17 cellular contexts compared by ENCODE assay signal in the genomic region with DNA sequence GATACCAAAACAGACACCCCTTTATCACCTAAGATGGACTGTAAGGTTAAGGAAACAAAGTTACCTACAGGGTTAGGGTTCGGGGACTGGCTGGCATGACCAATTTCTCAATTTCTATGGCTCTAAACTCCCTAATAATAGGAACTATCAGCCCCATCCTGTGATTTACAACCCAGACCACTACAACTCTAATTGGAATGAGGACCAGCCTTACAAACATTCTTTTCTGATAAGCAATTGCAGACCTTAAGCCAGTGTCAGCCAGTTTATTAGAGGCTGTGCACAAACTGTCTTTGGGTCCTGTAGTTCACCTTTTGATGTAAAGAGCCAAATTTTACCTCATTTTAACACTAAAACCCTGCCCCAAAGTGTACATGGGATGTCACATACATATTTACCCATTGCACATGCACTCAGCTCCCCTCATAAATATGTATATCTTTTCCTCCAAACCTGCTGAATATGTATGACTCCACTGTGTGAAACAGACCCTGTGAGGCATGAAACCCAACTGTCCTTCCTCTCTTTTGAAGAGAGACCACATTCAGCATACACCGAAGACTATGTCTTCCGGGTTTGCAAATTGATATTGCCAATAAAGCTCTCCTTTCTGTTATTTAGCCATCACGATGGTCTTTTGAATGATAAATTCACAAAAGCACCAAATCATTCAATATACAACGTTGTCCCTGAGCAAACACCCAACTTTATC. TPM values are rescaled to one million over a fixed set of nuclear protein-coding genes. Genes with fewer than 3 reads are reported as not detected.
A peak's percentile ranks its signal among the peaks of the same experiment; 100 is the strongest.
DNase-seq lines count a peak whose midpoint lies in the region; ATAC-seq and TF ChIP-seq lines count a peak whose summit lies in the region.
"Had no signal": no experiment of that assay in that cellular context is flagged by ENCODE, and none has a peak within 500 bp of the region (broad histone marks: within the 10 kb centered on the region; RNA-seq: fewer than 3 reads in every experiment).

No MANE protein-coding gene starts in this region.

- no peaks in the 10 kb centered on the region for H3K79me2 ChIP-seq in GM23248 (ENCODE audit: insufficient read depth)

- H3K9me3 Mint-ChIP-seq in naive B cell, result peaks cover 0 to 2% (median 0%) of the 10 kb centered on the region in 7 donors
- no peaks in the 10 kb centered on the region for H3K9me3 Mint-ChIP-seq in activated T-cell treated with anti-CD3 and anti-CD28 coated beads, Interleukin-2, amount 50 U/mL, for 24 hours
- H3K9me3 Mint-ChIP-seq: activated T-helper 2 cell treated with anti-CD3 and anti-CD28 coated beads, Interferon-gamma antibody, Interleukin-2, Interleukin-4, amounts not matched to agents 10 μg/mL and 5 μg/mL and 100 μg/mL, durations not matched to agents 14 hours and 24 hours and 36 hours; T-helper 2 cell treated with Interferon-gamma antibody and Interleukin-4, amounts not matched to agents 5 μg/mL and 100 μg/mL, for 36 hours had no signal

- H3K27me3 ChIP-seq in GM23248 (replicated peaks; ENCODE audit: insufficient read depth) (no peaks in the 10 kb centered on the region), IMR-90 (ENCODE audit: control insufficient read depth, insufficient read depth, low read length) (no peaks in the 10 kb centered on the region)
- H3K27me3 ChIP-seq: dorsolateral prefrontal cortex, neutrophil, stomach had no signal

- H3K4me1 ChIP-seq in GM23248 (ENCODE audit: insufficient read depth), result peaks cover 9% of the 10 kb centered on the region; the same call in 1 of the 2 replicates
- no peaks in the 10 kb centered on the region for H3K4me1 ChIP-seq in IMR-90 (ENCODE audit: control insufficient read depth, insufficient read depth, low read length)
- H3K4me1 ChIP-seq: lower lobe of right lung, stomach had no signal

- no peaks in the 10 kb centered on the region for H3K79me1 ChIP-seq in IMR-90 (ENCODE audit: low read depth in 1 of 2, low read length in 2 of 2)

- H3K14ac ChIP-seq in IMR-90 (replicated peaks; ENCODE audit: low read depth, low read length), result no peak overlapping the region

- H2BK15ac ChIP-seq in IMR-90 (ENCODE audit: low read depth, low read length), result no peak overlapping the region

- H3K9me2 ChIP-seq in GM23248 (ENCODE audit: insufficient read depth), result no peaks in the 10 kb centered on the region

- H3K36me3 ChIP-seq in GM23248 (ENCODE audit: low read depth) (no peaks in the 10 kb centered on the region), IMR-90 (ENCODE audit: control insufficient read depth, insufficient read depth, low read length) (no peaks in the 10 kb centered on the region)
- H3K36me3 ChIP-seq: lower lobe of right lung, neutrophil, stomach had no signal

- H3K36me3 Mint-ChIP-seq in naive B cell, result no peaks in the 10 kb centered on the region
- no peaks in the 10 kb centered on the region for H3K36me3 Mint-ChIP-seq in activated T-cell treated with anti-CD3 and anti-CD28 coated beads, Interleukin-2, amount 50 U/mL, for 24 hours (ENCODE audit: low read depth)

- H2BK120ac ChIP-seq in IMR-90 (ENCODE audit: low read depth, low read length), result no peak overlapping the region

- no peak overlapping the region for H2AK9ac ChIP-seq in IMR-90 (replicated peaks; ENCODE audit: low read depth, low read length, poor library complexity)

- H2BK20ac ChIP-seq in IMR-90 (ENCODE audit: low read depth, low read length), result no peak overlapping the region

- ATAC-seq in GM18858 (IDR thresholded peaks at IDR 0.05; ENCODE audit: unreplicated experiment) (peak; percentile 69), IMR-90 (ENCODE audit: low read depth) (0 out of 2 replicates have a peak, but pooled peaks have one; percentile 37), naive B cell (ENCODE audit: low read depth in 2 of 2) (peak; percentile 55 to 67), GM19324 (IDR thresholded peaks at IDR 0.05; ENCODE audit: low FRiP score, unreplicated experiment) (no peak), omental fat pad (ENCODE audit: low FRiP score) (no peak)

- TF ChIP-seq CTCF in IMR-90 (conservative IDR thresholded peaks at IDR 0.05; ENCODE audit: low read depth, low read length) (no peak), omental fat pad (IDR thresholded peaks at IDR 0.05) (no peak)

- POLR2A ChIA-PET in IMR-90 (lab: Charles Lee; ENCODE audit: unreplicated experiment), result no interaction called here

- peak; percentile 17 for DNase-seq in GM23248
- no peak for DNase-seq in IMR-90
- DNase-seq in naive B cell, result no peak
- no peak for DNase-seq in activated T-cell treated with anti-CD3 and anti-CD28 coated beads, Interleukin-2, amount 50 U/mL, for 24 hours
- DNase-seq in omental fat pad (ENCODE audit: low spot score), result no peak
- DNase-seq in activated CD4-positive, CD25-positive, alpha-beta regulatory T cell (lab: John Stamatoyannopoulos, UW), result no peak
- DNase-seq: activated CD4-positive, alpha-beta T cell treated with anti-CD3 and anti-CD28 coated beads, Interleukin-2, amount 50 U/mL, for 48 hours; lower lobe of right lung; NCI-H524; RPMI8226; stomach had no signal

- no peak overlapping the region for H3K27ac Mint-ChIP-seq in naive B cell
- no peak overlapping the region for H3K27ac Mint-ChIP-seq in activated T-cell treated with anti-CD3 and anti-CD28 coated beads, Interleukin-2, amount 50 U/mL, for 24 hours
- H3K27ac Mint-ChIP-seq: activated T-helper 2 cell treated with anti-CD3 and anti-CD28 coated beads, Interferon-gamma antibody, Interleukin-2, Interleukin-4, amounts not matched to agents 10 μg/mL and 5 μg/mL and 100 μg/mL, durations not matched to agents 14 hours and 24 hours and 36 hours; T-helper 2 cell treated with Interferon-gamma antibody and Interleukin-4, amounts not matched to agents 5 μg/mL and 100 μg/mL, for 36 hours had no signal

- H3K4me3 ChIP-seq in GM23248 (no peak overlapping the region), IMR-90 (ENCODE audit: insufficient read depth, low read depth, low read length) (no peak overlapping the region)
- H3K4me3 ChIP-seq: dorsolateral prefrontal cortex, lower lobe of right lung, stomach had no signal

- no peak overlapping the region for H2AK5ac ChIP-seq in IMR-90 (ENCODE audit: low read depth, low read length)

- H3K9me3 ChIP-seq in GM23248 (ENCODE audit: low read depth) (no peaks in the 10 kb centered on the region), IMR-90 (ENCODE audit: control insufficient read depth, insufficient read depth, low read length) (no peaks in the 10 kb centered on the region)
- H3K9me3 ChIP-seq: lower lobe of right lung, neutrophil, stomach had no signal

- H4K20me1 ChIP-seq in GM23248 (ENCODE audit: insufficient read depth), result no peaks in the 10 kb centered on the region
- no peaks in the 10 kb centered on the region for H4K20me1 ChIP-seq in IMR-90 (ENCODE audit: insufficient read depth, low read length)

- H3K27me3 Mint-ChIP-seq in naive B cell, result peaks cover 16 to 27% (median 18%) of the 10 kb centered on the region in 3 donors
- peaks cover 3% of the 10 kb centered on the region for H3K27me3 Mint-ChIP-seq in activated T-cell treated with anti-CD3 and anti-CD28 coated beads, Interleukin-2, amount 50 U/mL, for 24 hours

- H3K9me1 ChIP-seq in IMR-90 (ENCODE audit: insufficient read depth, low read length), result no peaks in the 10 kb centered on the region; the same call in 1 of the 2 replicates

- H3K27ac ChIP-seq in GM23248 (no peak overlapping the region), IMR-90 (ENCODE audit: insufficient read depth, low read length) (no peak overlapping the region)
- H3K27ac ChIP-seq: lower lobe of right lung, neutrophil, stomach had no signal

- H3K4me1 Mint-ChIP-seq in naive B cell, result peaks cover 5 to 7% (median 6%) of the 10 kb centered on the region in 3 donors
- H3K4me1 Mint-ChIP-seq in activated T-cell treated with anti-CD3 and anti-CD28 coated beads, Interleukin-2, amount 50 U/mL, for 24 hours (ENCODE audit: low read depth), result no peaks in the 10 kb centered on the region

- H2AFZ ChIP-seq in GM23248 (no peak overlapping the region), IMR-90 (replicated peaks; ENCODE audit: low read length, poor library complexity) (no peak overlapping the region)

- no peaks in the 10 kb centered on the region for H3F3A ChIP-seq in GM23248 (ENCODE audit: insufficient read depth)

- no peak overlapping the region for H3K9ac ChIP-seq in GM23248
- no peak overlapping the region for H3K9ac ChIP-seq in IMR-90 (ENCODE audit: low read depth, low read length)

- H3K23ac ChIP-seq in IMR-90 (ENCODE audit: low read depth, low read length), result no peak overlapping the region

- no peak overlapping the region for H4K8ac ChIP-seq in IMR-90 (ENCODE audit: low read depth in 2 of 2, low read length in 2 of 2)

- no peak overlapping the region for H3K18ac ChIP-seq in IMR-90 (ENCODE audit: low read depth, low read length)

- no peak for TF ChIP-seq RAD21 in IMR-90 (IDR thresholded peaks at IDR 0.05; ENCODE audit: low read length)

- CTCF ChIA-PET in IMR-90 (lab: Yijun Ruan, JAX), result no interaction called here

- H3K4me3 Mint-ChIP-seq in naive B cell, result peak overlapping the region in 1 of 8 donors; percentile 25
- no peak overlapping the region for H3K4me3 Mint-ChIP-seq in activated T-cell treated with anti-CD3 and anti-CD28 coated beads, Interleukin-2, amount 50 U/mL, for 24 hours
- H3K4me3 Mint-ChIP-seq: T-helper 2 cell treated with Interferon-gamma antibody and Interleukin-4, amounts not matched to agents 5 μg/mL and 100 μg/mL, for 36 hours had no signal

- no peak overlapping the region for H2BK5ac ChIP-seq in IMR-90 (ENCODE audit: low read depth, low read length, poor library complexity, severe bottlenecking)

- H3K4me2 ChIP-seq in GM23248 (ENCODE audit: unreplicated experiment), result no peak overlapping the region
- no peak overlapping the region for H3K4me2 ChIP-seq in IMR-90 (ENCODE audit: low read depth, low read length)

- H4K91ac ChIP-seq in IMR-90 (ENCODE audit: insufficient read depth, low read depth, low read length), result no peak overlapping the region

- dilution Hi-C loops in IMR-90 (cut with HindIII; ENCODE audit: low sequenced_read_pairs, unreplicated experiment), result no loop called here

- TF ChIP-seq POLR2A in IMR-90 (IDR thresholded peaks at IDR 0.05; ENCODE audit: low read depth, low read length), result no peak

- in situ Hi-C loops in GM23248 (cut with MboI), result no loop called here
- in situ Hi-C loops in IMR-90 (cut with MboI; ENCODE audit: low sequenced_read_pairs), result loop anchor here (25.0 kb wide), 1 partner anchor 566 kb away; a partner anchor contains a TSS

- 77 to 78% methylated on average over 5 of the region's 5 CpGs for WGBS in GM23248 (ENCODE audit: low coverage in 1 of 2, low lambda C conversion rate in 2 of 2, missing lambda C conversion rate in 2 of 2), 2 experiments
- no CpG with 5 or more reads among the region's 5 CpGs for WGBS in IMR-90 (ENCODE audit: extremely low coverage in 2 of 2, insufficient read length in 1 of 2), 2 experiments

- intact Hi-C loops in IMR-90 (cut with micrococcal nuclease), result no loop called here

- no peak overlapping the region for H4K5ac ChIP-seq in IMR-90 (ENCODE audit: low read depth, low read length)

- no TSS peak for BruUV-seq in IMR-90 (replicated peaks; lab: Mats Ljungman, UMichigan)

- H3K56ac ChIP-seq in IMR-90 (ENCODE audit: extremely low read depth, insufficient read depth, low read length), result no peak overlapping the region

- H3K4ac ChIP-seq in IMR-90 (ENCODE audit: low read depth, low read length), result no peak overlapping the region

RNA-seq across cellular contexts. Expression of a gene that starts 7.3 kb away (rescaled TPM):
- 276 and 292 TPM in 2 replicates for total RNA-seq in GM23248 (2014; rRNA removed; shearing (Covaris generic))
- polyA plus RNA-seq in GM23248 (2016; fragmentation: Nextera tagmentation; extraction: Ambion mirVana) (28.5 and 35.0 TPM in 2 replicates), IMR-90 (2012; rRNA removed) (503 and 530 TPM in 2 replicates), naive B cell (ENCODE audit: low read depth in 6 of 6) (10 to 100 TPM; 20.0 to 40.2 (median 30.7) TPM)
- total RNA-seq in IMR-90 (2012; rRNA removed) (191 and 196 TPM in 2 replicates), omental fat pad (100 to 1,000 TPM; 197 to 380 (median 296) TPM)
- 488 and 558 TPM in 2 replicates for polyA plus RNA-seq in IMR-90 (2012; cell fraction: cytosol; rRNA removed)
- 167 and 391 TPM in 2 replicates for polyA plus RNA-seq in IMR-90 (2012; cell fraction: nucleus; rRNA removed; ENCODE audit: low replicate concordance)

Comparison
In these comparisons a context has a peak if more than half of its experiments do, and no peak if none do; other contexts are left out.
1. ATAC-seq: peak in GM18858 (single experiment), IMR-90 (single experiment) and naive B cell (2 of 2); none in GM19324 (single experiment) and omental fat pad (single experiment).